Comparison of ENCODE assay signal across 9 cellular contexts in the genomic region with DNA sequence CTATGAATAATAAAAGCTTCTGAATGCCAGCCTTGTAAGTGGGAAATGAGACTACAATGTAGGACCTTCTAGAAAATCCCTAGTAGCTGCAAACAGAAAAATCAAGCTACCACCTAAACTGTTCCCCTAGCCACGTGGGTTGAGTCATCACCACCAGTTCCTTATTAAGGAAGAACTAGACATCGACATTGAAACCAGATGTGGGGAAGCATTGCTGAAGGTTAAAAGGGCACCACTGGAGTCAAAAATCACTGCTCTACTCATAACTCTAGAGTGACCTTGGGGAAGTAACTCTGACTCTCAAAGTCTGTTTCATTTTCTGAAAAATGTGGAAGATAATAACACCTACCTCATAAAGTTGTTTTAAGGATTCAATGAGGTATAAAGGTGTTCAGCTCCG. TPM values are rescaled to one million over a fixed set of nuclear protein-coding genes. Genes with fewer than 3 reads are reported as not detected.
DNase-seq lines count a peak whose midpoint lies in the region; ATAC-seq, FAIRE-seq and TF ChIP-seq lines count a peak whose summit lies in the region.
"Had no signal": no experiment of that assay in that cellular context is flagged by ENCODE, and none has a peak within 500 bp of the region (broad histone marks: within the 10 kb centered on the region; RNA-seq: fewer than 3 reads in every experiment).

No MANE protein-coding gene starts in this region.

- H3K4me3 ChIP-seq in K562 (no peak overlapping the region), H7 (ENCODE audit: insufficient read depth, low read depth, low read length) (no peak overlapping the region)

- in situ Hi-C loops in K562 (cut with MboI), result no loop called here

- FAIRE-seq in K562 (lab: Jason Lieb, UNC), result no peak

- intact Hi-C loops in K562 (cut with micrococcal nuclease), result no loop called here

- ATAC-seq in GM18907 (IDR thresholded peaks at IDR 0.05; ENCODE audit: unreplicated experiment) (peak; percentile 73), HG03432 (IDR thresholded peaks at IDR 0.05; ENCODE audit: unreplicated experiment) (peak; percentile 70), K562 (no peak)

- no peak overlapping the region for H3K27ac ChIP-seq in K562 (ENCODE audit: extremely low read depth, low read depth, low read length)

- WGBS in K562 (ENCODE audit: insufficient coverage, low coverage, missing lambda C conversion rate), result 4% methylated on average over 3 of the region's 3 CpGs

- POLR2A ChIA-PET in K562 (lab: Yijun Ruan, JAX), result no interaction called here

- peak; percentile 80 for DNase-seq in AG08395 (ENCODE audit: low spot score)
- peak in 1 of 4 experiments; percentile 5 for DNase-seq in K562 (ENCODE audit: extremely low read depth in 1 of 4, low spot score in 3 of 4)
- no peak for DNase-seq in superior temporal gyrus (ENCODE audit: extremely low spot score)
- no peak for DNase-seq in NCI-H82 treated with DMSO at 0.1 percent for 48 hours (lab: John Stamatoyannopoulos, UW; ENCODE audit: unreplicated experiment)
- DNase-seq in hypothalamus (lab: John Stamatoyannopoulos, UW), result no peak
- DNase-seq in H7, result no peak
- DNase-seq: Caco-2 had no signal

- H3K9me3 ChIP-seq in K562 (replicated peaks; ENCODE audit: control insufficient read depth, insufficient read depth, low read depth, low read length), result no peaks in the 10 kb centered on the region
- H3K9me3 ChIP-seq: Caco-2 had no signal

- H3K9me1 ChIP-seq in K562 (ENCODE audit: control insufficient read depth, insufficient read depth, low read length), result no peaks in the 10 kb centered on the region

- no peak overlapping the region for H2AFZ ChIP-seq in K562 (ENCODE audit: low read depth, low read length)

- no peak for TF ChIP-seq POLR2A in K562 (conservative IDR thresholded peaks at IDR 0.05)

- peaks cover 0 to 3% of the 10 kb centered on the region in 2 experiments; a peak in 2 of 5 replicates for H3K4me1 ChIP-seq in K562 (replicated peaks in 1 of 2; ENCODE audit: control insufficient read depth in 2 of 2, insufficient read depth in 2 of 2, low read length in 2 of 2)

- H4K20me1 ChIP-seq in K562 (replicated peaks; ENCODE audit: control insufficient read depth, insufficient read depth, low read length), result no peaks in the 10 kb centered on the region

- no peak for TF ChIP-seq EP300 in K562 (IDR thresholded peaks at IDR 0.05; ENCODE audit: low read length)

- H3K4me2 ChIP-seq in K562 (ENCODE audit: insufficient read depth, low read length), result no peak overlapping the region

- H3K79me2 ChIP-seq in K562 (ENCODE audit: control insufficient read depth, insufficient read depth, low read length), result no peaks in the 10 kb centered on the region

- no peaks in the 10 kb centered on the region for H3K27me3 ChIP-seq in K562 (ENCODE audit: control insufficient read depth in 2 of 2, insufficient read depth in 2 of 2, low read length in 2 of 2)
- H3K27me3 ChIP-seq in H7 (ENCODE audit: control insufficient read depth, insufficient read depth, low read length), result peaks cover 1% of the 10 kb centered on the region; the same call in 1 of the 2 replicates

- no peak for TF ChIP-seq CTCF in K562 (IDR thresholded peaks at IDR 0.05 in 2 of 3, conservative IDR thresholded peaks at IDR 0.05 in 1 of 3; ENCODE audit: insufficient read depth in 2 of 3, low read depth in 1 of 3, low read length in 3 of 3)

- CTCF ChIA-PET in K562 (lab: Yijun Ruan, JAX; ENCODE audit: low intra/inter-chr PET ratio), result no interaction called here

- H3K36me3 ChIP-seq in K562 (ENCODE audit: control insufficient read depth, insufficient read depth, low read length) (no peaks in the 10 kb centered on the region), H7 (replicated peaks; ENCODE audit: control insufficient read depth, insufficient read depth, low read length) (no peaks in the 10 kb centered on the region)

- H3K9ac ChIP-seq in K562 (ENCODE audit: insufficient read depth in 1 of 2, low read depth in 2 of 2, low read length in 2 of 2), result no peak overlapping the region

- BruUV-seq in K562 (replicated peaks; lab: Mats Ljungman, UMichigan), result no TSS peak

- no peak for TF ChIP-seq RAD21 in K562 (CRISPR knock-in tag; conservative IDR thresholded peaks at IDR 0.05 in 1 of 2, IDR thresholded peaks at IDR 0.05 in 1 of 2)

RNA-seq across cellular contexts. Expression of gene CNIH1, which starts 9.4 kb away (rescaled TPM):
- total RNA-seq in K562 (2011; cell fraction: chromatin; rRNA removed; ENCODE audit: low replicate concordance), result 42.7 and 50.6 TPM in 2 replicates
- 53.0 and 54.3 TPM in 2 replicates for total RNA-seq in K562 (2011; cell fraction: nucleolus; rRNA removed)
- 45.3 and 55.3 TPM in 2 replicates for total RNA-seq in K562 (2011; cell fraction: nucleoplasm; rRNA removed)
- total RNA-seq in K562 (2014; rRNA removed) (13.9 and 23.0 TPM in 2 replicates), K562 (2014; rRNA removed; fragmentation: Illumina TruSeq; extraction: Trizol) (66.7 and 76.5 TPM in 2 replicates), K562 (2015; rRNA removed; fragmentation: Illumina TruSeq; extraction: Trizol) (46.6 and 56.9 TPM in 2 replicates), K562 (2021) (71.3 and 79.6 TPM in 2 replicates)
- polyA plus RNA-seq in K562 (2011; rRNA removed) (182 and 185 TPM in 2 replicates), K562 (2014; fragmentation: Illumina TruSeq; extraction: Trizol) (116 and 120 TPM in 2 replicates), K562 (2014; fragmentation: Nextera tagmentation; extraction: Ambion mirVana) (100 to 1,000 TPM; 253 to 283 TPM), K562 (2014; rRNA removed) (77.3 and 95.9 TPM in 2 replicates)
- 197 and 314 TPM in 2 replicates for polyA plus RNA-seq in K562 (2011; cell fraction: cytosol; rRNA removed)
- 34.6 and 48.0 TPM in 2 replicates for polyA plus RNA-seq in K562 (2011; cell fraction: nucleus; rRNA removed)
- 80.5 and 159 TPM in 2 replicates for polyA plus RNA-seq in K562 (2012)
- 110 and 122 TPM in 2 replicates for polyA minus RNA-seq in K562 (2011; rRNA and poly(A)+ RNA removed)
- polyA minus RNA-seq in K562 (2011; cell fraction: cytosol; rRNA and poly(A)+ RNA removed), result 79.5 and 84.4 TPM in 2 replicates
- polyA minus RNA-seq in K562 (2011; cell fraction: nucleus; rRNA and poly(A)+ RNA removed), result 8.8 and 17.8 TPM in 2 replicates
- 98.5 and 116 TPM in 2 replicates for total RNA-seq in H7 (2014; rRNA removed; shearing (Covaris generic))

RNA-seq across cellular contexts. Expression of gene GMFB, which starts 38.2 kb away (rescaled TPM):
- 4.6 and 11.4 TPM in 2 replicates for total RNA-seq in K562 (2011; cell fraction: chromatin; rRNA removed; ENCODE audit: low replicate concordance)
- 5.7 TPM in 2 replicates for total RNA-seq in K562 (2011; cell fraction: nucleolus; rRNA removed)
- total RNA-seq in K562 (2011; cell fraction: nucleoplasm; rRNA removed), result 10.6 and 17.6 TPM in 2 replicates
- total RNA-seq in K562 (2014; rRNA removed) (13.1 and 15.1 TPM in 2 replicates), K562 (2014; rRNA removed; fragmentation: Illumina TruSeq; extraction: Trizol) (31.6 and 34.7 TPM in 2 replicates), K562 (2015; rRNA removed; fragmentation: Illumina TruSeq; extraction: Trizol) (27.7 and 31.7 TPM in 2 replicates), K562 (2021) (22.1 and 22.7 TPM in 2 replicates)
- polyA plus RNA-seq in K562 (2011; rRNA removed) (9.9 and 15.1 TPM in 2 replicates), K562 (2014; fragmentation: Illumina TruSeq; extraction: Trizol) (20.4 and 21.2 TPM in 2 replicates), K562 (2014; fragmentation: Nextera tagmentation; extraction: Ambion mirVana) (10 to 100 TPM; 20.1 to 20.5 TPM), K562 (2014; rRNA removed) (13.2 and 14.0 TPM in 2 replicates)
- polyA plus RNA-seq in K562 (2011; cell fraction: cytosol; rRNA removed), result 1.0 and 4.3 TPM in 2 replicates
- polyA plus RNA-seq in K562 (2011; cell fraction: nucleus; rRNA removed), result 4.2 and 8.2 TPM in 2 replicates
- polyA plus RNA-seq in K562 (2012), result 14.3 and 14.9 TPM in 2 replicates
- 13.9 and 16.4 TPM in 2 replicates for polyA minus RNA-seq in K562 (2011; rRNA and poly(A)+ RNA removed)
- 2.9 and 4.7 TPM in 2 replicates for polyA minus RNA-seq in K562 (2011; cell fraction: cytosol; rRNA and poly(A)+ RNA removed)
- 8.8 and 13.8 TPM in 2 replicates for polyA minus RNA-seq in K562 (2011; cell fraction: nucleus; rRNA and poly(A)+ RNA removed)
- total RNA-seq in H7 (2014; rRNA removed; shearing (Covaris generic)), result 64.2 and 73.3 TPM in 2 replicates

RNA-seq across cellular contexts. Expression of gene CDKN3, which starts 53.7 kb away (rescaled TPM):
- 4.6 and 10.9 TPM in 2 replicates for total RNA-seq in K562 (2011; cell fraction: chromatin; rRNA removed; ENCODE audit: low replicate concordance)
- 5.8 and 6.7 TPM in 2 replicates for total RNA-seq in K562 (2011; cell fraction: nucleolus; rRNA removed)
- 12.1 and 17.2 TPM in 2 replicates for total RNA-seq in K562 (2011; cell fraction: nucleoplasm; rRNA removed)
- total RNA-seq in K562 (2014; rRNA removed), result 41.5 and 46.3 TPM in 2 replicates
- 60.4 and 62.4 TPM in 2 replicates for total RNA-seq in K562 (2014; rRNA removed; fragmentation: Illumina TruSeq; extraction: Trizol)
- 58.3 and 62.4 TPM in 2 replicates for total RNA-seq in K562 (2015; rRNA removed; fragmentation: Illumina TruSeq; extraction: Trizol)
- 41.3 and 46.5 TPM in 2 replicates for total RNA-seq in K562 (2021)
- 75.1 and 98.8 TPM in 2 replicates for polyA plus RNA-seq in K562 (2011; rRNA removed)
- 37.8 and 54.2 TPM in 2 replicates for polyA plus RNA-seq in K562 (2011; cell fraction: cytosol; rRNA removed)
- 18.3 and 23.5 TPM in 2 replicates for polyA plus RNA-seq in K562 (2011; cell fraction: nucleus; rRNA removed)
- polyA plus RNA-seq in K562 (2012), result 53.0 and 71.2 TPM in 2 replicates
- polyA plus RNA-seq in K562 (2014; fragmentation: Illumina TruSeq; extraction: Trizol), result 68.8 and 83.6 TPM in 2 replicates
- polyA plus RNA-seq in K562 (2014; fragmentation: Nextera tagmentation; extraction: Ambion mirVana), result 100 to 1,000 TPM; 127 to 128 TPM
- 70.7 and 78.2 TPM in 2 replicates for polyA plus RNA-seq in K562 (2014; rRNA removed)
- 38.3 and 42.7 TPM in 2 replicates for polyA minus RNA-seq in K562 (2011; rRNA and poly(A)+ RNA removed)
- polyA minus RNA-seq in K562 (2011; cell fraction: cytosol; rRNA and poly(A)+ RNA removed), result 8.2 and 11.2 TPM in 2 replicates
- polyA minus RNA-seq in K562 (2011; cell fraction: nucleus; rRNA and poly(A)+ RNA removed), result 5.1 and 11.2 TPM in 2 replicates
- total RNA-seq in H7 (2014; rRNA removed; shearing (Covaris generic)), result 56.7 and 59.6 TPM in 2 replicates

RNA-seq across cellular contexts. Expression of gene CGRRF1, which starts 59.2 kb away (rescaled TPM):
- 3.1 and 7.7 TPM in 2 replicates for total RNA-seq in K562 (2011; cell fraction: chromatin; rRNA removed; ENCODE audit: low replicate concordance)
- 2.0 and 3.3 TPM in 2 replicates for total RNA-seq in K562 (2011; cell fraction: nucleolus; rRNA removed)
- total RNA-seq in K562 (2011; cell fraction: nucleoplasm; rRNA removed), result 4.2 and 7.3 TPM in 2 replicates
- total RNA-seq in K562 (2014; rRNA removed) (1.9 and 3.0 TPM in 2 replicates), K562 (2014; rRNA removed; fragmentation: Illumina TruSeq; extraction: Trizol) (4.7 and 4.8 TPM in 2 replicates), K562 (2015; rRNA removed; fragmentation: Illumina TruSeq; extraction: Trizol) (3.3 and 3.7 TPM in 2 replicates), K562 (2021) (4.6 and 7.6 TPM in 2 replicates)
- polyA plus RNA-seq in K562 (2011; rRNA removed) (4.3 and 7.1 TPM in 2 replicates), K562 (2014; fragmentation: Illumina TruSeq; extraction: Trizol) (2.4 and 3.5 TPM in 2 replicates), K562 (2014; fragmentation: Nextera tagmentation; extraction: Ambion mirVana) (10 to 100 TPM; 13.5 to 15.8 TPM), K562 (2014; rRNA removed) (2.3 and 2.8 TPM in 2 replicates)
- polyA plus RNA-seq in K562 (2011; cell fraction: cytosol; rRNA removed), result 0.64 and 1.1 TPM in 2 replicates
- 1.6 and 2.0 TPM in 2 replicates for polyA plus RNA-seq in K562 (2011; cell fraction: nucleus; rRNA removed)
- polyA plus RNA-seq in K562 (2012), result 6.2 and 6.8 TPM in 2 replicates
- 2.2 and 5.4 TPM in 2 replicates for polyA minus RNA-seq in K562 (2011; rRNA and poly(A)+ RNA removed)
- polyA minus RNA-seq in K562 (2011; cell fraction: cytosol; rRNA and poly(A)+ RNA removed), result 1.2 TPM in 1 of 2 replicates, not detected in the other
- polyA minus RNA-seq in K562 (2011; cell fraction: nucleus; rRNA and poly(A)+ RNA removed), result 1.3 and 1.6 TPM in 2 replicates
- total RNA-seq in H7 (2014; rRNA removed; shearing (Covaris generic)), result 9.1 and 17.7 TPM in 2 replicates
